20 cellular contexts compared by ENCODE assay signal in the genomic region with DNA sequence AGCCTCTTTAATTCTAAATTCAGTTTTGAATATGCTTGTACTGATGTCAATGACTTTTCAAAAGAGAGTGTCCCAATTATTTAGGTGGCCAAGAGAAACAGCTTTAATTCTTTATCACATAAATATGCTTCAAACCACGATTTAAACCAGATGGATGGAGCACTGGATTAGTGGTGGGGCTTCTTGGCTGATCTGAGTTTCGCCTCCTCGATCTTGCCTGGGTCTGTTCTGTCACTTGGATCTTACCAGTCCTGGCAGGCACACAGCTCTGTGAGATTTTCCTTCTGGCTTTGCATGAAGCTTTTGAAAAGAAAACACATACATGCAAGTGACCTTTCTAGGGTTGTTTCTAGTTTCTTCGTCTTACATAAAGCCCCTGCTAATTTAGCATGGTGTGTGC.
"Had no signal": no experiment of that assay in that cellular context is flagged by ENCODE, and none has a peak within 500 bp of the region (broad histone marks: within the 10 kb centered on the region; RNA-seq: fewer than 3 reads in every experiment).

No MANE protein-coding gene starts in this region.

- ATAC-seq: natural killer cell treated with Interleukin-12 subunit alpha and Interleukin-12 subunit beta and Interleukin-15 and Interleukin-18, amount 100 ng/mL, for 72 hours; T-helper 17 cell had no signal

- DNase-seq: activated CD4-positive, alpha-beta T cell treated with anti-CD3 and anti-CD28 coated beads, Interleukin-2, amount 50 U/mL, for 1 hour; activated CD4-positive, CD25-positive, alpha-beta regulatory T cell treated with anti-CD3 and anti-CD28 coated beads, Interleukin-2, amount 50 U/mL, for 72 hours; activated CD8-positive, alpha-beta memory T cell treated with anti-CD3 and anti-CD28 coated beads, Interleukin-2, amount 50 U/mL, for 4 hours; activated effector memory CD4-positive, alpha-beta T cell treated with Interleukin-2 at 50 U/mL for 16 hours; activated naive CD4-positive, alpha-beta T cell treated with anti-CD3 and anti-CD28 coated beads, Interleukin-2, amount 10 ng/mL, durations not matched to agents 7 days and 5 days; activated T-cell treated with anti-CD3 and anti-CD28 coated beads, Interleukin-2, amount 50 U/mL, for 48 hours; dermis blood vessel endothelial cell; effector memory CD4-positive, alpha-beta T cell; hypothalamus; nucleus accumbens; retina; stimulated activated CD4-positive, alpha-beta T cell treated with anti-CD3 and anti-CD28 coated beads, Interleukin-15, amount 100 ng/mL, for 24 hours; stimulated activated CD4-positive, alpha-beta T cell treated with anti-CD3 and anti-CD28 coated beads, Interleukin-2, amount 100 ng/mL, for 48 hours; T-helper 17 cell; testis had no signal

- H3K27ac ChIP-seq: VCaP had no signal

- H3K27me3 ChIP-seq: esophagus muscularis mucosa, testis had no signal

- H3K4me3 Mint-ChIP-seq: activated naive CD4-positive, alpha-beta T cell treated with anti-CD3 and anti-CD28 coated beads, Interleukin-2, amount 10 ng/mL, durations not matched to agents 7 days and 5 days; natural killer cell treated with Interleukin-12 subunit alpha and Interleukin-12 subunit beta and Interleukin-15 and Interleukin-18, amount 100 ng/mL, for 72 hours; stimulated activated naive CD8-positive, alpha-beta T cell treated with anti-CD3 and anti-CD28 coated beads, Interleukin-15, Interleukin-2, amounts not matched to agents 100 ng/mL and 50 ng/mL, for 24 hours; T-helper 17 cell had no signal

- H3K4me1 ChIP-seq: testis had no signal

- H3K27me3 Mint-ChIP-seq: T-helper 17 cell had no signal

- H3K9me3 Mint-ChIP-seq: activated naive CD4-positive, alpha-beta T cell treated with anti-CD3 and anti-CD28 coated beads, Interleukin-2, amount 10 ng/mL, durations not matched to agents 7 days and 5 days; natural killer cell treated with Interleukin-12 subunit alpha and Interleukin-12 subunit beta and Interleukin-15 and Interleukin-18, amount 100 ng/mL, for 72 hours; stimulated activated naive CD8-positive, alpha-beta T cell treated with anti-CD3 and anti-CD28 coated beads, Interleukin-15, Interleukin-2, amounts not matched to agents 100 ng/mL and 50 ng/mL, for 24 hours had no signal

- H3K4me1 Mint-ChIP-seq: activated naive CD4-positive, alpha-beta T cell treated with anti-CD3 and anti-CD28 coated beads, Interleukin-2, amount 10 ng/mL, durations not matched to agents 7 days and 5 days had no signal

- H3K27ac Mint-ChIP-seq: activated naive CD4-positive, alpha-beta T cell treated with anti-CD3 and anti-CD28 coated beads, Interleukin-2, amount 10 ng/mL, durations not matched to agents 7 days and 5 days; natural killer cell treated with Interleukin-12 subunit alpha and Interleukin-12 subunit beta and Interleukin-15 and Interleukin-18, amount 100 ng/mL, for 72 hours; stimulated activated naive CD8-positive, alpha-beta T cell treated with anti-CD3 and anti-CD28 coated beads, Interleukin-15, Interleukin-2, amounts not matched to agents 100 ng/mL and 50 ng/mL, for 24 hours had no signal

- H3K36me3 ChIP-seq: esophagus muscularis mucosa had no signal

- H3K36me3 Mint-ChIP-seq: activated naive CD4-positive, alpha-beta T cell treated with anti-CD3 and anti-CD28 coated beads, Interleukin-2, amount 10 ng/mL, durations not matched to agents 7 days and 5 days; natural killer cell treated with Interleukin-12 subunit alpha and Interleukin-12 subunit beta and Interleukin-15 and Interleukin-18, amount 100 ng/mL, for 72 hours had no signal

- H3K4me3 ChIP-seq: esophagus muscularis mucosa, skin epidermis, testis had no signal

- H3K9me3 ChIP-seq: esophagus muscularis mucosa, testis had no signal
